ENCODE assay signal across 11 cellular contexts in genomic region chr3:128094295-128095151, GRCh38. TPM values are rescaled to one million over a fixed set of nuclear protein-coding genes. Genes with fewer than 3 reads are reported as not detected.
A peak's percentile ranks its signal among the peaks of the same experiment; 100 is the strongest.
DNase-seq lines count a peak whose midpoint lies in the region; TF ChIP-seq lines count a peak whose summit lies in the region.
"Had no signal": no experiment of that assay in that cellular context is flagged by ENCODE, and none has a peak within 500 bp of the region (broad histone marks: within the 10 kb centered on the region; RNA-seq: fewer than 3 reads in every experiment).

No MANE protein-coding gene starts in this region.

- DNase-seq in activated CD4-positive, alpha-beta memory T cell treated with anti-CD3 and anti-CD28 coated beads, Interleukin-2, amount 10 ng/mL, durations not matched to agents 7 days and 5 days: no peak
- DNase-seq in activated CD4-positive, alpha-beta memory T cell treated with anti-CD3 and anti-CD28 coated beads for 36 hours: no peak
- peak; percentile 53 for DNase-seq in osteoblast (ENCODE audit: insufficient read length, low spot score, missing footprints)
- DNase-seq in stimulated activated CD4-positive, alpha-beta T cell treated with anti-CD3 and anti-CD28 coated beads, Interleukin-2, amount 100 ng/mL, for 48 hours: no peak
- no peak for DNase-seq in NCI-H2107 treated with DMSO at 0.1 percent for 48 hours (lab: John Stamatoyannopoulos, UW; ENCODE audit: unreplicated experiment)
- no peak for DNase-seq in NCI-H1105 (lab: John Stamatoyannopoulos, UW)
- DNase-seq: activated gamma-delta T cell had no signal

- no peaks in the 10 kb centered on the region for H3K9me3 ChIP-seq in Loucy (ENCODE audit: insufficient read depth, low read depth, low read length)
- no peaks in the 10 kb centered on the region for H3K9me3 ChIP-seq in osteoblast (ENCODE audit: low read depth, low read length)

- peaks cover 46% of the 10 kb centered on the region; the same call in 1 of the 2 replicates for H3K36me3 ChIP-seq in Loucy (ENCODE audit: insufficient read depth, low read length)
- peaks cover 33% of the 10 kb centered on the region for H3K36me3 ChIP-seq in osteoblast (ENCODE audit: insufficient read depth, low read length)

- no peak overlapping the region for H3K4me3 Mint-ChIP-seq in activated CD4-positive, alpha-beta memory T cell treated with anti-CD3 and anti-CD28 coated beads, Interleukin-2, amount 10 ng/mL, durations not matched to agents 7 days and 5 days
- no peak overlapping the region for H3K4me3 Mint-ChIP-seq in activated CD4-positive, alpha-beta memory T cell treated with anti-CD3 and anti-CD28 coated beads for 36 hours
- no peak overlapping the region for H3K4me3 Mint-ChIP-seq in brain
- H3K4me3 Mint-ChIP-seq: nephron had no signal

- H3K9me2 ChIP-seq in Loucy (replicated peaks; ENCODE audit: low read depth, low read length): no peaks in the 10 kb centered on the region

- H3K27me3 Mint-ChIP-seq in activated CD4-positive, alpha-beta memory T cell treated with anti-CD3 and anti-CD28 coated beads, Interleukin-2, amount 10 ng/mL, durations not matched to agents 7 days and 5 days: no peaks in the 10 kb centered on the region
- no peaks in the 10 kb centered on the region for H3K27me3 Mint-ChIP-seq in activated CD4-positive, alpha-beta memory T cell treated with anti-CD3 and anti-CD28 coated beads for 36 hours
- no peaks in the 10 kb centered on the region for H3K27me3 Mint-ChIP-seq in brain

- H3F3A ChIP-seq in Loucy (ENCODE audit: low read depth): no peaks in the 10 kb centered on the region

- TF ChIP-seq CTCF in Loucy (conservative IDR thresholded peaks at IDR 0.05; ENCODE audit: low read length) (no peak), brain (conservative IDR thresholded peaks at IDR 0.05) (no peak), osteoblast (IDR thresholded peaks at IDR 0.05; ENCODE audit: extremely low read depth, low read depth, low read length) (no peak)

- peak overlapping the region; percentile 36 for H3K4me2 ChIP-seq in Loucy (ENCODE audit: low read depth, low read length, poor library complexity, severe bottlenecking)
- no peak overlapping the region for H3K4me2 ChIP-seq in osteoblast (ENCODE audit: insufficient read depth, low read length)

- no peaks in the 10 kb centered on the region for H3K9me3 Mint-ChIP-seq in activated CD4-positive, alpha-beta memory T cell treated with anti-CD3 and anti-CD28 coated beads, Interleukin-2, amount 10 ng/mL, durations not matched to agents 7 days and 5 days
- H3K9me3 Mint-ChIP-seq in activated CD4-positive, alpha-beta memory T cell treated with anti-CD3 and anti-CD28 coated beads for 36 hours: no peaks in the 10 kb centered on the region
- no peaks in the 10 kb centered on the region for H3K9me3 Mint-ChIP-seq in brain
- H3K9me3 Mint-ChIP-seq: nephron had no signal

- H3K27me3 ChIP-seq in Loucy (ENCODE audit: insufficient read depth, low read length, poor library complexity, severe bottlenecking) (no peaks in the 10 kb centered on the region), osteoblast (ENCODE audit: insufficient read depth, low read length) (no peaks in the 10 kb centered on the region)

- intact Hi-C loops in activated CD4-positive, alpha-beta memory T cell treated with anti-CD3 and anti-CD28 coated beads for 36 hours (cut with micrococcal nuclease): loop anchor here (1.0 to 5.0 kb wide), 2 partner anchors 39 to 228 kb away; no protein-coding TSS in a partner anchor

- peak overlapping the region; percentile 64 for H3K27ac Mint-ChIP-seq in activated CD4-positive, alpha-beta memory T cell treated with anti-CD3 and anti-CD28 coated beads, Interleukin-2, amount 10 ng/mL, durations not matched to agents 7 days and 5 days
- no peak overlapping the region for H3K27ac Mint-ChIP-seq in activated CD4-positive, alpha-beta memory T cell treated with anti-CD3 and anti-CD28 coated beads for 36 hours
- H3K27ac Mint-ChIP-seq in brain: peak overlapping the region in 4 of 5 experiments; percentile 1 to 77 (median 66)

- POLR2A ChIA-PET in activated CD4-positive, alpha-beta memory T cell treated with anti-CD3 and anti-CD28 coated beads, Interleukin-2, amount 10 ng/mL, durations not matched to agents 7 days and 5 days (lab: Charles Lee): interaction anchor here (1.9 to 2.5 kb wide), 2 partner anchors 39 to 58 kb away, joined by 5 to 13 read pairs; no protein-coding TSS in a partner anchor
- POLR2A ChIA-PET in activated CD4-positive, alpha-beta memory T cell treated with anti-CD3 and anti-CD28 coated beads for 36 hours (lab: Charles Lee): interaction anchor here (0.6 kb wide), 1 partner anchor 35 kb away, joined by 3 read pairs; no protein-coding TSS in a partner anchor

- H3K79me2 ChIP-seq in Loucy (ENCODE audit: insufficient read depth, low read length) (no peaks in the 10 kb centered on the region), osteoblast (ENCODE audit: insufficient read depth, low read length) (peaks cover 3% of the 10 kb centered on the region)

- peaks cover 40% of the 10 kb centered on the region for H3K36me3 Mint-ChIP-seq in activated CD4-positive, alpha-beta memory T cell treated with anti-CD3 and anti-CD28 coated beads, Interleukin-2, amount 10 ng/mL, durations not matched to agents 7 days and 5 days (ENCODE audit: low read depth)
- H3K36me3 Mint-ChIP-seq in activated CD4-positive, alpha-beta memory T cell treated with anti-CD3 and anti-CD28 coated beads for 36 hours: peaks cover 47% of the 10 kb centered on the region
- peaks cover 50% of the 10 kb centered on the region for H3K36me3 Mint-ChIP-seq in brain

- H3K9ac ChIP-seq in Loucy (ENCODE audit: low read depth, low read length, poor library complexity, severe bottlenecking): no peak overlapping the region

- H4K20me1 ChIP-seq in Loucy (ENCODE audit: insufficient read depth, low read length, poor library complexity, severe bottlenecking) (no peaks in the 10 kb centered on the region), osteoblast (ENCODE audit: insufficient read depth, low read length) (no peaks in the 10 kb centered on the region)

- no peak overlapping the region for H2AFZ ChIP-seq in Loucy (ENCODE audit: low read length)
- no peak overlapping the region for H2AFZ ChIP-seq in osteoblast (ENCODE audit: low read length)

- peaks cover 23% of the 10 kb centered on the region for H3K4me1 Mint-ChIP-seq in activated CD4-positive, alpha-beta memory T cell treated with anti-CD3 and anti-CD28 coated beads, Interleukin-2, amount 10 ng/mL, durations not matched to agents 7 days and 5 days
- peaks cover 4% of the 10 kb centered on the region for H3K4me1 Mint-ChIP-seq in activated CD4-positive, alpha-beta memory T cell treated with anti-CD3 and anti-CD28 coated beads for 36 hours (ENCODE audit: low read depth)
- H3K4me1 Mint-ChIP-seq in brain: peaks cover 12% of the 10 kb centered on the region

- no peaks in the 10 kb centered on the region for H3K4me1 ChIP-seq in Loucy (ENCODE audit: insufficient read depth, low read length, poor library complexity, severe bottlenecking)
- peaks cover 12% of the 10 kb centered on the region for H3K4me1 ChIP-seq in osteoblast (ENCODE audit: insufficient read depth, low read length)

- CTCF ChIA-PET in activated CD4-positive, alpha-beta memory T cell treated with anti-CD3 and anti-CD28 coated beads, Interleukin-2, amount 10 ng/mL, durations not matched to agents 7 days and 5 days (lab: Charles Lee): interaction anchor here (0.5 to 10.6 kb wide), 21 partner anchors 8 to 514 kb away, joined by 3 to 144 read pairs (median 5); partner anchors contain the start of gene RUVBL1
- CTCF ChIA-PET in activated CD4-positive, alpha-beta memory T cell treated with anti-CD3 and anti-CD28 coated beads for 36 hours (lab: Charles Lee): interaction anchor here (0.6 to 5.3 kb wide), 20 partner anchors 8 to 1297 kb away, joined by 3 to 97 read pairs (median 7); partner anchors contain the start of gene RUVBL1

- peak overlapping the region; percentile 21 for H3K27ac ChIP-seq in osteoblast (ENCODE audit: low read depth, low read length)

- H3K4me3 ChIP-seq in Loucy (ENCODE audit: low read length, poor library complexity, severe bottlenecking) (no peak overlapping the region), osteoblast (ENCODE audit: insufficient read depth, low read length) (no peak overlapping the region)
- H3K4me3 ChIP-seq: skin epidermis had no signal

RNA-seq across cellular contexts. Expression of gene RUVBL1, which starts 29.1 kb away (rescaled TPM):
- 10 to 100 TPM; 56.3 to 62.3 TPM for total RNA-seq in activated CD4-positive, alpha-beta memory T cell treated with anti-CD3 and anti-CD28 coated beads, Interleukin-2, amount 10 ng/mL, durations not matched to agents 7 days and 5 days
- 10 to 100 TPM; 81.6 to 87.0 TPM for total RNA-seq in activated CD4-positive, alpha-beta memory T cell treated with anti-CD3 and anti-CD28 coated beads for 36 hours
- 111 TPM for polyA plus RNA-seq in brain (ENCODE audit: insufficient read depth, low read depth, low replicate concordance)
- 40.1 and 41.6 TPM in 2 replicates for total RNA-seq in osteoblast

RNA-seq across cellular contexts. Expression of gene SEC61A1, which starts 42.3 kb away (rescaled TPM):
- 100 to 1,000 TPM; 194 to 203 TPM for total RNA-seq in activated CD4-positive, alpha-beta memory T cell treated with anti-CD3 and anti-CD28 coated beads, Interleukin-2, amount 10 ng/mL, durations not matched to agents 7 days and 5 days
- total RNA-seq in activated CD4-positive, alpha-beta memory T cell treated with anti-CD3 and anti-CD28 coated beads for 36 hours: 100 to 1,000 TPM; 147 to 149 TPM
- polyA plus RNA-seq in brain (ENCODE audit: insufficient read depth, low read depth, low replicate concordance): 169 TPM
- total RNA-seq in osteoblast: 350 and 355 TPM in 2 replicates

RNA-seq across cellular contexts. Expression of gene EEFSEC, which starts 58.8 kb away (rescaled TPM):
- 10 to 100 TPM; 14.5 to 15.0 TPM for total RNA-seq in activated CD4-positive, alpha-beta memory T cell treated with anti-CD3 and anti-CD28 coated beads, Interleukin-2, amount 10 ng/mL, durations not matched to agents 7 days and 5 days
- total RNA-seq in activated CD4-positive, alpha-beta memory T cell treated with anti-CD3 and anti-CD28 coated beads for 36 hours: 10 to 100 TPM; 16.1 to 17.2 TPM
- 40.9 TPM for polyA plus RNA-seq in brain (ENCODE audit: insufficient read depth, low read depth, low replicate concordance)
- total RNA-seq in osteoblast: 4.4 and 5.1 TPM in 2 replicates
